26 cellular contexts compared by ENCODE assay signal in genomic region chr12:80556566-80556965, GRCh38.
DNase-seq lines count a peak whose midpoint lies in the region; ATAC-seq, FAIRE-seq and TF ChIP-seq lines count a peak whose summit lies in the region.
"Had no signal": no experiment of that assay in that cellular context is flagged by ENCODE, and none has a peak within 500 bp of the region (broad histone marks: within the 10 kb centered on the region; RNA-seq: fewer than 3 reads in every experiment).

No MANE protein-coding gene starts in this region.

- H3K27me3 Mint-ChIP-seq in HFFc6 (ENCODE audit: insufficient read depth) (no peaks in the 10 kb centered on the region), astrocyte (ENCODE audit: low read depth, unreplicated experiment) (no peaks in the 10 kb centered on the region), GM23338 (ENCODE audit: insufficient read depth, low read depth, poor library complexity) (no peaks in the 10 kb centered on the region)
- H3K27me3 Mint-ChIP-seq: IgD-negative memory B cell had no signal

- H3K4me2 ChIP-seq in astrocyte (ENCODE audit: low read length) (peak overlapping the region; percentile 15), GM23338 (no peak overlapping the region), smooth muscle cell (no peak overlapping the region)

- H3K27ac Mint-ChIP-seq in HFFc6, result peak overlapping the region; percentile 62
- H3K27ac Mint-ChIP-seq in astrocyte (ENCODE audit: unreplicated experiment), result no peak overlapping the region
- no peak overlapping the region for H3K27ac Mint-ChIP-seq in GM23338
- H3K27ac Mint-ChIP-seq: IgD-negative memory B cell had no signal

- H3K36me3 ChIP-seq in astrocyte (ENCODE audit: insufficient read depth, low read length) (no peaks in the 10 kb centered on the region), GM23338 (ENCODE audit: insufficient read depth) (no peaks in the 10 kb centered on the region), smooth muscle cell (ENCODE audit: low read depth) (no peaks in the 10 kb centered on the region)

- DNase-seq in HFFc6 (peak; percentile 2), astrocyte (ENCODE audit: low read depth) (peak; percentile 47), iris pigment epithelial cell (ENCODE audit: low read depth) (peak; percentile 56), GM23338 (ENCODE audit: low spot score) (no peak), smooth muscle cell (lab: John Stamatoyannopoulos, UW; ENCODE audit: unreplicated experiment) (no peak), HTR-8/SVneo (ENCODE audit: insufficient read length, low spot score) (no peak)
- DNase-seq: ACHN, DMS 273 treated with DMSO at 0.1 percent for 48 hours, DND-41, GF-D8, GOT3, Karpas-422, MG63, NCI-H1048, NCI-H1436, NCI-H1930, NCI-H226, NCI-H524, NCI-H82, OCI-M1, Right ventricle myocardium superior had no signal

- no peaks in the 10 kb centered on the region for H3K9me2 ChIP-seq in GM23338 (ENCODE audit: insufficient read depth)

- H2AFZ ChIP-seq in astrocyte (ENCODE audit: low read depth, low read length) (no peak overlapping the region), GM23338 (no peak overlapping the region), smooth muscle cell (ENCODE audit: low read depth) (no peak overlapping the region)

- no peak overlapping the region for H3K9ac ChIP-seq in astrocyte (ENCODE audit: low read length)
- H3K9ac ChIP-seq in smooth muscle cell (ENCODE audit: low read depth), result no peak overlapping the region

- WGBS in smooth muscle cell (ENCODE audit: low lambda C conversion rate), result 81% methylated on average over 1 of the region's 1 CpG

- H3K4me1 Mint-ChIP-seq in HFFc6 (ENCODE audit: low read depth) (peaks cover 23% of the 10 kb centered on the region), astrocyte (ENCODE audit: low read depth, unreplicated experiment) (peaks cover 20% of the 10 kb centered on the region), GM23338 (no peaks in the 10 kb centered on the region)
- H3K4me1 Mint-ChIP-seq: IgD-negative memory B cell had no signal

- peaks cover 10% of the 10 kb centered on the region for H3K36me3 Mint-ChIP-seq in HFFc6 (ENCODE audit: low read depth)
- H3K36me3 Mint-ChIP-seq in astrocyte (ENCODE audit: low read depth, unreplicated experiment), result no peaks in the 10 kb centered on the region
- H3K36me3 Mint-ChIP-seq in GM23338 (ENCODE audit: low read depth), result no peaks in the 10 kb centered on the region
- H3K36me3 Mint-ChIP-seq: IgD-negative memory B cell had no signal

- no peaks in the 10 kb centered on the region for H3F3A ChIP-seq in GM23338 (replicated peaks; ENCODE audit: low read depth)
- H3F3A ChIP-seq in smooth muscle cell (ENCODE audit: low read depth), result peaks cover 3% of the 10 kb centered on the region

- H3K27ac ChIP-seq in astrocyte (ENCODE audit: low read depth, low read length) (no peak overlapping the region), GM23338 (ENCODE audit: low read depth) (no peak overlapping the region), smooth muscle cell (ENCODE audit: low read depth) (no peak overlapping the region)
- H3K27ac ChIP-seq: HL-60, SK-N-MC had no signal

- H3K4me3 ChIP-seq in astrocyte (ENCODE audit: insufficient read depth, low read depth, low read length) (no peak overlapping the region), GM23338 (no peak overlapping the region), smooth muscle cell (no peak overlapping the region)
- H3K4me3 ChIP-seq: GM12878, MG63, SK-N-MC had no signal

- H3K27me3 ChIP-seq in astrocyte (ENCODE audit: insufficient read depth, low read length) (no peaks in the 10 kb centered on the region), GM23338 (ENCODE audit: insufficient read depth) (no peaks in the 10 kb centered on the region), smooth muscle cell (ENCODE audit: low read depth) (peaks cover 6% of the 10 kb centered on the region)
- H3K27me3 ChIP-seq: MG63 had no signal

- H4K20me1 ChIP-seq in astrocyte (ENCODE audit: insufficient read depth, low read length) (no peaks in the 10 kb centered on the region), GM23338 (replicated peaks; ENCODE audit: insufficient read depth) (no peaks in the 10 kb centered on the region), smooth muscle cell (ENCODE audit: low read depth) (no peaks in the 10 kb centered on the region)

- H3K4me1 ChIP-seq in astrocyte (ENCODE audit: insufficient read depth, low read length) (peaks cover 24% of the 10 kb centered on the region), GM23338 (ENCODE audit: insufficient read depth) (no peaks in the 10 kb centered on the region), smooth muscle cell (ENCODE audit: low read depth) (peaks cover 5% of the 10 kb centered on the region)

- H3K9me3 Mint-ChIP-seq in HFFc6, result no peaks in the 10 kb centered on the region
- H3K9me3 Mint-ChIP-seq in astrocyte (ENCODE audit: unreplicated experiment), result no peaks in the 10 kb centered on the region
- no peaks in the 10 kb centered on the region for H3K9me3 Mint-ChIP-seq in GM23338

- no peak for FAIRE-seq in astrocyte (lab: Jason Lieb, UNC)
- no peak for FAIRE-seq in HTR-8/SVneo (lab: Jason Lieb, UNC)
- FAIRE-seq: GM12878 had no signal

- TF ChIP-seq CTCF in HFFc6 (IDR thresholded peaks at IDR 0.05), result no peak
- TF ChIP-seq CTCF in astrocyte (IDR thresholded peaks at IDR 0.05; ENCODE audit: insufficient read depth, low read depth, low read length), result no peak
- no peak for TF ChIP-seq CTCF in GM23338 (conservative IDR thresholded peaks at IDR 0.05; ENCODE audit: low read depth in 2 of 2)
- TF ChIP-seq CTCF in smooth muscle cell (IDR thresholded peaks at IDR 0.05; ENCODE audit: borderline replicate concordance, insufficient read depth, poor library complexity, severe bottlenecking), result no peak

- no peak for ATAC-seq in HG03139 (IDR thresholded peaks at IDR 0.05; ENCODE audit: unreplicated experiment)
- ATAC-seq in GM23338, result no peak
- ATAC-seq: GM12878 had no signal

- H3K79me2 ChIP-seq in astrocyte (ENCODE audit: insufficient read depth, low read length), result no peaks in the 10 kb centered on the region
- H3K79me2 ChIP-seq in GM23338 (replicated peaks; ENCODE audit: insufficient read depth), result no peaks in the 10 kb centered on the region
- H3K79me2 ChIP-seq in smooth muscle cell (ENCODE audit: low read depth), result no peaks in the 10 kb centered on the region

- H3K4me3 Mint-ChIP-seq in HFFc6, result no peak overlapping the region
- no peak overlapping the region for H3K4me3 Mint-ChIP-seq in astrocyte (ENCODE audit: unreplicated experiment)
- no peak overlapping the region for H3K4me3 Mint-ChIP-seq in GM23338
- H3K4me3 Mint-ChIP-seq: IgD-negative memory B cell had no signal

- H3K9me3 ChIP-seq in astrocyte (ENCODE audit: insufficient read depth, low read depth, low read length) (no peaks in the 10 kb centered on the region), smooth muscle cell (replicated peaks; ENCODE audit: low read depth) (no peaks in the 10 kb centered on the region)
- H3K9me3 ChIP-seq: MG63 had no signal

TF ChIP-seq in GM23338, 12 proteins besides CTCF, POLR2A, EP300 and RAD21 (continues in another document):
- TF ChIP-seq ETS1 (IDR thresholded peaks at IDR 0.05), result no peak

Comparison
In these comparisons a context has a peak if more than half of its experiments do, and no peak if none do; other contexts are left out.
1. DNase-seq: peak in HFFc6 (single experiment), astrocyte (single experiment) and iris pigment epithelial cell (single experiment); none in GM23338 (single experiment), smooth muscle cell (single experiment) and HTR-8/SVneo (single experiment).